1 cellular context compared by ENCODE assay signal in the genomic region with DNA sequence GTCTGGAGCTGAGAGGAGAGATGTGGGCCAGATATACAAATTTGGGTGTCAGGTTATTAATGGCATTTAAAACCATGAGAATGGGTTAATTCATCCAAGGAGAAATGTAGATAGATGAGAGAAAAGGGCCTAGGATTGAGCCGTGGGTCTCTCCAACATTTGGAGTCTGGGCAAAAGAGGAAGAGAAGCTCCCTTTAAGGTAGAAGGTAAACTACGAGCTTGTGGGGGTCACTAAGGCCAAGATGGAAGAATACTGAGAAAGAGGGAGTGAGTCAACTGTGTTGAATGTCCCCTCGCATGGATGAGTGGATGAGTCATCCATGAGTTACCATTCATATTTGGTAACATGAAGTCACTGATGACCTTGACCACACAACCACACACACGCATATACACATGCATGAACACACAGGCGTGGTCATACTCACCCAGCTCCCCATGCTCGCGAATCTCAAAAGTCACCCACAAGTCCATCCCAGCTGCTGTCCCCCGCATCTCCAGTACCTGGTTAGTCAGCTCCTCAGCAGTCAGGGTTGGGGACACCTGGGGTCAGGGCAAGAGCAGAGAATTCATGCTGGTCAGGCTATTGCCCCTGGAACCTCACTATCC.
TF ChIP-seq lines count a peak whose summit lies in the region.

No MANE protein-coding gene starts in this region.

TF ChIP-seq in GM23338, 12 proteins besides CTCF, POLR2A, EP300 and RAD21:
- TF ChIP-seq STAT1 (IDR thresholded peaks at IDR 0.05; ENCODE audit: unreplicated experiment): no peak
- no peak for TF ChIP-seq EZH2phosphoT487 (IDR thresholded peaks at IDR 0.05; ENCODE audit: unreplicated experiment)
- no peak for TF ChIP-seq NANOG (IDR thresholded peaks at IDR 0.05; ENCODE audit: borderline replicate concordance)
- no peak for TF ChIP-seq CREB1 (CRISPR knock-in tag; IDR thresholded peaks at IDR 0.05; ENCODE audit: low read depth)
- no peak for TF ChIP-seq ETS1 (IDR thresholded peaks at IDR 0.05)
- TF ChIP-seq REST (IDR thresholded peaks at IDR 0.05; ENCODE audit: unreplicated experiment): no peak
- TF ChIP-seq ZNF331 (CRISPR knock-in tag; IDR thresholded peaks at IDR 0.05; ENCODE audit: low read depth): no peak
- TF ChIP-seq EZH2 (IDR thresholded peaks at IDR 0.05; ENCODE audit: low read depth, unreplicated experiment): no peak
- no peak for TF ChIP-seq ZNF462 (CRISPR knock-in tag; IDR thresholded peaks at IDR 0.05)
- no peak for TF ChIP-seq JUNB (IDR thresholded peaks at IDR 0.05; ENCODE audit: unreplicated experiment)
- no peak for TF ChIP-seq POLR2AphosphoS5 (IDR thresholded peaks at IDR 0.05; ENCODE audit: low read depth)
- TF ChIP-seq ZNF114 (CRISPR knock-in tag; IDR thresholded peaks at IDR 0.05): no peak
